In the genomic region with DNA sequence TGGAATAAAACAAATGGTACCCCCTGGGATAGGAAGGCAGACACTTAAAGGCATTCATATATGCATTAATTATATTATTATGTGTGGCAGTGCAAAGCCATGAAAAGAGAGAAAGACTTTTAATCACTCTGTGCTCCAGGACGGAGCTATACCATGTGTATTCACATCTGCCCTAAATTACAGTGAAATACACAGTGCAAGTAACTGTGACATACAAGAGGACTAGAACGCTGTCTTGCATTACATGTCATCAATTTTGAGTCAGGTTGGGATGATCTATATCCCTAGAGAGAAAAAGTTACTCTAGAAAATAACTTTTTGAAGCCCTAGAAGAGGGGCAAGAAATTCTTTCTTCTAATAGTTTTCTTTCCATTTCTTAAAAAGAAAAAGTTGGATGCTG, we compare ENCODE assay signal across 23 cellular contexts.
DNase-seq lines count a peak whose midpoint lies in the region; ATAC-seq and TF ChIP-seq lines count a peak whose summit lies in the region.
"Had no signal": no experiment of that assay in that cellular context is flagged by ENCODE, and none has a peak within 500 bp of the region (broad histone marks: within the 10 kb centered on the region; RNA-seq: fewer than 3 reads in every experiment).

No MANE protein-coding gene starts in this region.

- ATAC-seq in HG02571 (IDR thresholded peaks at IDR 0.05; ENCODE audit: unreplicated experiment) = no peak
- ATAC-seq: right lobe of liver, T-helper 17 cell had no signal

- H3K4me2 ChIP-seq in mesenchymal stem cell (ENCODE audit: low read length, poor library complexity, severe bottlenecking) (no peak overlapping the region), smooth muscle cell (peak overlapping the region; percentile 82)

- no peak overlapping the region for H3K4ac ChIP-seq in mesenchymal stem cell (ENCODE audit: low read depth in 1 of 2, low read length in 2 of 2)

- H2BK15ac ChIP-seq in mesenchymal stem cell (ENCODE audit: low read depth, poor library complexity, severe bottlenecking) = no peak overlapping the region

- no peak for TF ChIP-seq CTCF in smooth muscle cell (IDR thresholded peaks at IDR 0.05; ENCODE audit: borderline replicate concordance, insufficient read depth, poor library complexity, severe bottlenecking)
- no peak for TF ChIP-seq CTCF in lower leg skin (IDR thresholded peaks at IDR 0.05)

- H3K79me1 ChIP-seq in mesenchymal stem cell (replicated peaks; ENCODE audit: low read length, poor library complexity, severe bottlenecking) = peaks cover 5% of the 10 kb centered on the region

- no peak overlapping the region for H2AK5ac ChIP-seq in mesenchymal stem cell (ENCODE audit: low read length, severe bottlenecking)

- H2BK5ac ChIP-seq in mesenchymal stem cell (ENCODE audit: low read depth, low read length, poor library complexity, severe bottlenecking) = no peak overlapping the region

- H3K9me3 ChIP-seq in adipocyte (ENCODE audit: control insufficient read depth, low read length) (peaks cover 2% of the 10 kb centered on the region), mesenchymal stem cell (ENCODE audit: control insufficient read depth, low read length) (no peaks in the 10 kb centered on the region), smooth muscle cell (replicated peaks; ENCODE audit: low read depth) (no peaks in the 10 kb centered on the region)
- H3K9me3 ChIP-seq: esophagus squamous epithelium, right lobe of liver had no signal

- peak overlapping the region; percentile 15; the same call in 1 of the 2 replicates for H3K4me3 ChIP-seq in ACC112 (ENCODE audit: low read depth, low read length)
- peak overlapping the region; percentile 67 for H3K4me3 ChIP-seq in adipocyte (ENCODE audit: low read length)
- H3K4me3 ChIP-seq in mesenchymal stem cell (ENCODE audit: insufficient read depth in 1 of 2, low read depth in 1 of 2, low read length in 2 of 2) = peak overlapping the region in 1 of 2 experiments; percentile 61
- H3K4me3 ChIP-seq in smooth muscle cell = peak overlapping the region; percentile 36
- H3K4me3 ChIP-seq in lower leg skin (ENCODE audit: low read depth, poor library complexity, severe bottlenecking) = no peak overlapping the region
- H3K4me3 ChIP-seq: esophagus squamous epithelium, right lobe of liver had no signal

- WGBS in mesenchymal stem cell = 60% methylated on average over 1 of the region's 2 CpGs
- 23% methylated on average over 2 of the region's 2 CpGs for WGBS in smooth muscle cell (ENCODE audit: low lambda C conversion rate)
- WGBS in lower leg skin, 2 donors = 63 to 67% methylated on average over 2 of the region's 2 CpGs

- peaks cover 35% of the 10 kb centered on the region for H3K4me1 ChIP-seq in ACC112 (ENCODE audit: control insufficient read depth, insufficient read depth, low read length, unreplicated experiment)
- H3K4me1 ChIP-seq in adipocyte (ENCODE audit: control insufficient read depth, insufficient read depth, low read length) = peaks cover 43% of the 10 kb centered on the region
- no peaks in the 10 kb centered on the region for H3K4me1 ChIP-seq in mesenchymal stem cell (ENCODE audit: control insufficient read depth, insufficient read depth, low read depth, low read length)
- H3K4me1 ChIP-seq in smooth muscle cell (ENCODE audit: low read depth) = peaks cover 28% of the 10 kb centered on the region
- H3K4me1 ChIP-seq: right lobe of liver had no signal

- H3K23ac ChIP-seq in mesenchymal stem cell (ENCODE audit: low read length in 2 of 2) = no peak overlapping the region

- H4K91ac ChIP-seq in mesenchymal stem cell (ENCODE audit: low read length) = no peak overlapping the region

- H2AFZ ChIP-seq in ACC112 (ENCODE audit: low read length, unreplicated experiment) (no peak overlapping the region), mesenchymal stem cell (ENCODE audit: low read depth, low read length) (no peak overlapping the region), smooth muscle cell (ENCODE audit: low read depth) (peak overlapping the region; percentile 63)

- peaks cover 9% of the 10 kb centered on the region; the same call in 1 of the 2 replicates for H3K36me3 ChIP-seq in ACC112 (ENCODE audit: insufficient read depth, low read length)
- H3K36me3 ChIP-seq in adipocyte (ENCODE audit: control insufficient read depth, insufficient read depth, low read length, severe bottlenecking) = no peaks in the 10 kb centered on the region
- no peaks in the 10 kb centered on the region for H3K36me3 ChIP-seq in mesenchymal stem cell (ENCODE audit: control insufficient read depth in 1 of 2, insufficient read depth in 2 of 2, low read depth in 1 of 2, low read length in 2 of 2)
- peaks cover 11% of the 10 kb centered on the region for H3K36me3 ChIP-seq in smooth muscle cell (ENCODE audit: low read depth)
- H3K36me3 ChIP-seq: right lobe of liver had no signal

- no peaks in the 10 kb centered on the region for H4K20me1 ChIP-seq in smooth muscle cell (ENCODE audit: low read depth)

- H2BK12ac ChIP-seq in mesenchymal stem cell (ENCODE audit: low read length in 2 of 2) = no peak overlapping the region

- no peak overlapping the region for H3K14ac ChIP-seq in mesenchymal stem cell (ENCODE audit: low read length in 2 of 2)

- H3K9ac ChIP-seq in adipocyte (ENCODE audit: low read length) (peak overlapping the region; percentile 73), mesenchymal stem cell (ENCODE audit: low read length) (peak overlapping the region; percentile 81), smooth muscle cell (ENCODE audit: low read depth) (peak overlapping the region; percentile 21)

- no peak overlapping the region for H4K8ac ChIP-seq in mesenchymal stem cell (ENCODE audit: low read length)

- intact Hi-C loops in lower leg skin (cut with DNase I; ENCODE audit: low total_unique reads) = no loop called here

- H3K79me2 ChIP-seq in ACC112 (ENCODE audit: control insufficient read depth, insufficient read depth, low read length, unreplicated experiment) (no peaks in the 10 kb centered on the region), smooth muscle cell (ENCODE audit: low read depth) (peaks cover 82% of the 10 kb centered on the region)

- H2BK120ac ChIP-seq in mesenchymal stem cell (ENCODE audit: low read depth, low read length) = no peak overlapping the region

- no peak for TF ChIP-seq POLR2A in lower leg skin (IDR thresholded peaks at IDR 0.05)

- H3K27ac ChIP-seq in ACC112 (ENCODE audit: low read depth, low read length) (no peak overlapping the region), mesenchymal stem cell (ENCODE audit: low read length, poor library complexity, severe bottlenecking) (no peak overlapping the region), smooth muscle cell (ENCODE audit: low read depth) (peak overlapping the region; percentile 84)
- H3K27ac ChIP-seq: right lobe of liver had no signal

- H3F3A ChIP-seq in smooth muscle cell (ENCODE audit: low read depth) = peaks cover 10% of the 10 kb centered on the region

- DNase-seq in adipocyte (ENCODE audit: low read depth) (no peak), mesenchymal stem cell (no peak), smooth muscle cell (lab: John Stamatoyannopoulos, UW; ENCODE audit: unreplicated experiment) (no peak), lower leg skin (ENCODE audit: low spot score in 2 of 2) (no peak), Ammon's horn (ENCODE audit: low spot score) (no peak)
- DNase-seq in activated CD4-positive, alpha-beta T cell treated with anti-CD3 and anti-CD28 coated beads for 4 hours = no peak
- DNase-seq: activated CD4-positive, CD25-positive, alpha-beta regulatory T cell; activated naive CD8-positive, alpha-beta T cell treated with anti-CD3 and anti-CD28 coated beads, Interleukin-2, amount 10 ng/mL, durations not matched to agents 7 days and 5 days; CD8-positive, alpha-beta memory T cell; esophagus squamous epithelium; hippocampal formation; islet precursor cell; Kasumi-1; NCI-H1105 treated with DMSO at 0.1 percent for 48 hours; NCI-H2107; NCI-H526 treated with DMSO at 0.1 percent for 48 hours; right lobe of liver; Right ventricle myocardium superior; stimulated activated CD4-positive, alpha-beta T cell treated with anti-CD3 and anti-CD28 coated beads, Interleukin-4, amount 100 ng/mL, for 1 hour; substantia nigra; T-helper 17 cell had no signal

- H3K18ac ChIP-seq in mesenchymal stem cell (ENCODE audit: low read depth in 1 of 2, low read length in 2 of 2) = no peak overlapping the region

- H3K27me3 ChIP-seq in ACC112 (ENCODE audit: insufficient read depth, low read length) (no peaks in the 10 kb centered on the region), adipocyte (replicated peaks; ENCODE audit: control insufficient read depth, insufficient read depth, low read length) (no peaks in the 10 kb centered on the region), mesenchymal stem cell (ENCODE audit: control insufficient read depth in 1 of 2, insufficient read depth in 1 of 2, low read length in 2 of 2) (no peaks in the 10 kb centered on the region), smooth muscle cell (ENCODE audit: low read depth) (no peaks in the 10 kb centered on the region)
- H3K27me3 ChIP-seq: esophagus squamous epithelium, right lobe of liver had no signal

Comparison
In these comparisons a context has a peak if more than half of its experiments do, and no peak if none do; other contexts are left out.
1. H3K9ac ChIP-seq: peak in every context shown above with its lines; median percentile 81 in mesenchymal stem cell; 73 in adipocyte; 21 in smooth muscle cell.